ENCODE assay signal across 21 cellular contexts in genomic region chr17:38619937-38620550, GRCh38.
"Had no signal": no experiment of that assay in that cellular context is flagged by ENCODE, and none has a peak within 500 bp of the region (broad histone marks: within the 10 kb centered on the region; RNA-seq: fewer than 3 reads in every experiment).

No MANE protein-coding gene starts in this region.

- H3K27ac Mint-ChIP-seq: activated naive CD8-positive, alpha-beta T cell treated with anti-CD3 and anti-CD28 coated beads for 36 hours; activated T-helper 1 cell treated with anti-CD3 and anti-CD28 coated beads, Interleukin-12 subunit alpha, Interleukin-12 subunit beta, Interleukin-2, Interleukin-4 antibody, amounts not matched to agents 30 ng/mL and 10 ng/mL and 1 ng/mL, durations not matched to agents 14 hours and 24 hours and 36 hours; nephron; progenitor cell of endocrine pancreas; type B pancreatic cell had no signal

- H3K27ac ChIP-seq: cardiac muscle cell, esophagus squamous epithelium, stomach, testis, WERI-Rb-1 had no signal

- H3K36me3 Mint-ChIP-seq: activated naive CD8-positive, alpha-beta T cell treated with anti-CD3 and anti-CD28 coated beads for 36 hours; type B pancreatic cell had no signal

- ATAC-seq: left cardiac atrium, right cardiac atrium had no signal

- H3K4me3 ChIP-seq: cardiac muscle cell, esophagus squamous epithelium, stomach, testis had no signal

- H3K4me3 Mint-ChIP-seq: activated naive CD8-positive, alpha-beta T cell treated with anti-CD3 and anti-CD28 coated beads for 36 hours; activated T-helper 1 cell treated with anti-CD3 and anti-CD28 coated beads, Interleukin-12 subunit alpha, Interleukin-12 subunit beta, Interleukin-2, Interleukin-4 antibody, amounts not matched to agents 30 ng/mL and 10 ng/mL and 1 ng/mL, durations not matched to agents 14 hours and 24 hours and 36 hours; nephron; type B pancreatic cell had no signal

- H3K36me3 ChIP-seq: cardiac muscle cell, esophagus squamous epithelium, stomach, WERI-Rb-1 had no signal

- H3K9me3 Mint-ChIP-seq: activated T-helper 1 cell treated with anti-CD3 and anti-CD28 coated beads, Interleukin-12 subunit alpha, Interleukin-12 subunit beta, Interleukin-2, Interleukin-4 antibody, amounts not matched to agents 30 ng/mL and 10 ng/mL and 1 ng/mL, durations not matched to agents 14 hours and 24 hours and 36 hours; nephron; type B pancreatic cell had no signal

- H3K4me1 ChIP-seq: esophagus squamous epithelium, stomach, testis had no signal

- H3K27me3 ChIP-seq: cardiac muscle cell, testis had no signal

- DNase-seq: activated CD4-positive, alpha-beta T cell treated with anti-CD3 and anti-CD28 coated beads, Interleukin-2, amount 50 U/mL, for 4 hours; activated naive CD4-positive, alpha-beta T cell; activated naive CD8-positive, alpha-beta T cell treated with anti-CD3 and anti-CD28 coated beads for 36 hours; amygdala; dermis blood vessel endothelial cell; effector memory CD4-positive, alpha-beta T cell; esophagus squamous epithelium; left cardiac atrium; nucleus accumbens; right cardiac atrium; small intestine; stimulated activated CD4-positive, alpha-beta T cell treated with anti-CD3 and anti-CD28 coated beads, Interleukin-4, amount 100 ng/mL, for 1 hour; stomach; T-helper 2 cell; testis; WERI-Rb-1 had no signal

- H3K9me3 ChIP-seq: esophagus squamous epithelium, stomach, testis had no signal
